1 cellular context compared by ENCODE assay signal in the genomic region with DNA sequence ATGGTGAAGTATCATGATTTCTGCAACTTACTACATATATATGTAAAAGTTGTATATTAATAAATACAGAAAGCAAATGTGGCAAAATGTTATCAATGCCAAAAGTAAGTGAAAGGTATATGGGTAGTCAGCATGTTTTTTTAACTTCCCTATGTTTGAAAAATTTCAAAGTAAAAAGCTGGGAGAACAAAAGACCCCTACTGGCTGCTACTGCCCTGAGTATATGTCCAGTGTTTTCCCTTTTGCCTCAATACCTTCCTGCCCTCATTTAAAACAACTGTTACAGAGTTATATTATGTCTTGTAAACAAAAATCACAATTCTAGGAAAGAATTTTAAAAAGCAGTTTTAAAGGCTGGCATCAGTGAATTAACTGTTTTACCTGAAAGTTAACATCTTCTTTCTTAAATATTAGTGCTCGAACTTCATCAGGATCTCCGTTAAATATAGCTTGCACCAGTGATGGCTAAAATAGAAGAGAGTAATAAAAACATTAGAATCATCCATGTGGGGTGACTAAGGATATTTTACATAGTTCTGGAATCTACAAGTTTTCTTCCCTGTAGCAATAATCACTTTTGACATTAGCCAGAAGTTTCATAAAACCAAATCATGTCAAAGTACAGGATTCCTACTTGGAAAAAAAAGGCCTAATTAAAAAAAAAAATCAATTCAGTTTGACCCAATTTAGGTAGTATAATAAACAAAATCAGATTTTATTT.
TF ChIP-seq lines count a peak whose summit lies in the region.

No MANE protein-coding gene starts in this region.

TF ChIP-seq in HepG2, 621 proteins besides CTCF, POLR2A, EP300 and RAD21:
- TF ChIP-seq ZIK1 (CRISPR knock-in tag; IDR thresholded peaks at IDR 0.05; ENCODE audit: borderline replicate concordance, low read depth): no peak
- TF ChIP-seq PHF20 (CRISPR knock-in tag; IDR thresholded peaks at IDR 0.05): no peak
- TF ChIP-seq ZNF607 (CRISPR knock-in tag; IDR thresholded peaks at IDR 0.05; ENCODE audit: borderline replicate concordance): no peak
- TF ChIP-seq, protein P1, sequence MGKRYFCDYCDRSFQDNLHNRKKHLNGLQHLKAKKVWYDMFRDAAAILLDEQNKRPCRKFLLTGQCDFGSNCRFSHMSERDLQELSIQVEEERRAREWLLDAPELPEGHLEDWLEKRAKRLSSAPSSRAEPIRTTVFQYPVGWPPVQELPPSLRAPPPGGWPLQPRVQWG (CRISPR knock-in tag; IDR thresholded peaks at IDR 0.05; ENCODE audit: borderline replicate concordance, low read depth): no peak
- TF ChIP-seq, protein P2, sequence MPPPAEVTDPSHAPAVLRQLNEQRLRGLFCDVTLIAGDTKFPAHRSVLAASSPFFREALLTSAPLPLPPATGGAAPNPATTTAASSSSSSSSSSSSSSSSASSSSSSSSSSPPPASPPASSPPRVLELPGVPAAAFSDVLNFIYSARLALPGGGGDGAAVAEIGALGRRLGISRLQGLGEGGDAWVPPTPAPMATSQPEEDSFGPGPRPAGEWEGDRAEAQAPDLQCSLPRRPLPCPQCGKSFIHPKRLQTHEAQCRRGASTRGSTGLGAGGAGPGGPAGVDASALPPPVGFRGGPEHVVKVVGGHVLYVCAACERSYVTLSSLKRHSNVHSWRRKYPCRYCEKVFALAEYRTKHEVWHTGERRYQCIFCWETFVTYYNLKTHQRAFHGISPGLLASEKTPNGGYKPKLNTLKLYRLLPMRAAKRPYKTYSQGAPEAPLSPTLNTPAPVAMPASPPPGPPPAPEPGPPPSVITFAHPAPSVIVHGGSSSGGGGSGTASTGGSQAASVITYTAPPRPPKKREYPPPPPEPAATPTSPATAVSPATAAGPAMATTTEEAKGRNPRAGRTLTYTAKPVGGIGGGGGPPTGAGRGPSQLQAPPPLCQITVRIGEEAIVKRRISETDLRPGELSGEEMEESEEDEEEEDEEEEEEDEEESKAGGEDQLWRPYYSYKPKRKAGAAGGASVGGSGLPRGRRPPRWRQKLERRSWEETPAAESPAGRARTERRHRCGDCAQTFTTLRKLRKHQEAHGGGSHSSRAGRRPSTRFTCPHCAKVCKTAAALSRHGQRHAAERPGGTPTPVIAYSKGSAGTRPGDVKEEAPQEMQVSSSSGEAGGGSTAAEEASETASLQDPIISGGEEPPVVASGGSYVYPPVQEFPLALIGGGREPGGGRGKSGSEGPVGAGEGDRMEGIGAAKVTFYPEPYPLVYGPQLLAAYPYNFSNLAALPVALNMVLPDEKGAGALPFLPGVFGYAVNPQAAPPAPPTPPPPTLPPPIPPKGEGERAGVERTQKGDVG (CRISPR knock-in tag; IDR thresholded peaks at IDR 0.05; ENCODE audit: borderline replicate concordance): no peak
- no peak for TF ChIP-seq ZFP82 (CRISPR knock-in tag; IDR thresholded peaks at IDR 0.05; ENCODE audit: borderline replicate concordance)
- no peak for TF ChIP-seq ZBTB21 (CRISPR knock-in tag; IDR thresholded peaks at IDR 0.05)
- no peak for TF ChIP-seq HNRNPH1 (optimal IDR thresholded peaks at IDR 0.05; ENCODE audit: low read depth, low read length)
- no peak for TF ChIP-seq AHR (CRISPR knock-in tag; IDR thresholded peaks at IDR 0.05)
- no peak for TF ChIP-seq HNRNPK (IDR thresholded peaks at IDR 0.05; ENCODE audit: low read depth, low read length, poor library complexity, severe bottlenecking)
- TF ChIP-seq ZSCAN9 (CRISPR knock-in tag; IDR thresholded peaks at IDR 0.05; ENCODE audit: borderline replicate concordance): no peak
- TF ChIP-seq MLLT10 (CRISPR knock-in tag; IDR thresholded peaks at IDR 0.05): no peak
- TF ChIP-seq ARNTL (CRISPR knock-in tag; IDR thresholded peaks at IDR 0.05): no peak
- no peak for TF ChIP-seq CBFB (CRISPR knock-in tag; IDR thresholded peaks at IDR 0.05)
- TF ChIP-seq, protein P3, sequence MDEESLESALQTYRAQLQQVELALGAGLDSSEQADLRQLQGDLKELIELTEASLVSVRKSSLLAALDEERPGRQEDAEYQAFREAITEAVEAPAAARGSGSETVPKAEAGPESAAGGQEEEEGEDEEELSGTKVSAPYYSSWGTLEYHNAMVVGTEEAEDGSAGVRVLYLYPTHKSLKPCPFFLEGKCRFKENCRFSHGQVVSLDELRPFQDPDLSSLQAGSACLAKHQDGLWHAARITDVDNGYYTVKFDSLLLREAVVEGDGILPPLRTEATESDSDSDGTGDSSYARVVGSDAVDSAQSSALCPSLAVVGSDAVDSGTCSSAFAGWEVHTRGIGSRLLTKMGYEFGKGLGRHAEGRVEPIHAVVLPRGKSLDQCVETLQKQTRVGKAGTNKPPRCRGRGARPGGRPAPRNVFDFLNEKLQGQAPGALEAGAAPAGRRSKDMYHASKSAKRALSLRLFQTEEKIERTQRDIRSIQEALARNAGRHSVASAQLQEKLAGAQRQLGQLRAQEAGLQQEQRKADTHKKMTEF (CRISPR knock-in tag; IDR thresholded peaks at IDR 0.05): no peak
- TF ChIP-seq TSC22D2 (CRISPR knock-in tag; IDR thresholded peaks at IDR 0.05; ENCODE audit: borderline replicate concordance): no peak
- TF ChIP-seq NR2F6 (IDR thresholded peaks at IDR 0.05): no peak
- TF ChIP-seq NR2F6 (CRISPR knock-in tag; IDR thresholded peaks at IDR 0.05): no peak
TF ChIP-seq in HepG2: peak in this region for 0.
